In the genomic region with DNA sequence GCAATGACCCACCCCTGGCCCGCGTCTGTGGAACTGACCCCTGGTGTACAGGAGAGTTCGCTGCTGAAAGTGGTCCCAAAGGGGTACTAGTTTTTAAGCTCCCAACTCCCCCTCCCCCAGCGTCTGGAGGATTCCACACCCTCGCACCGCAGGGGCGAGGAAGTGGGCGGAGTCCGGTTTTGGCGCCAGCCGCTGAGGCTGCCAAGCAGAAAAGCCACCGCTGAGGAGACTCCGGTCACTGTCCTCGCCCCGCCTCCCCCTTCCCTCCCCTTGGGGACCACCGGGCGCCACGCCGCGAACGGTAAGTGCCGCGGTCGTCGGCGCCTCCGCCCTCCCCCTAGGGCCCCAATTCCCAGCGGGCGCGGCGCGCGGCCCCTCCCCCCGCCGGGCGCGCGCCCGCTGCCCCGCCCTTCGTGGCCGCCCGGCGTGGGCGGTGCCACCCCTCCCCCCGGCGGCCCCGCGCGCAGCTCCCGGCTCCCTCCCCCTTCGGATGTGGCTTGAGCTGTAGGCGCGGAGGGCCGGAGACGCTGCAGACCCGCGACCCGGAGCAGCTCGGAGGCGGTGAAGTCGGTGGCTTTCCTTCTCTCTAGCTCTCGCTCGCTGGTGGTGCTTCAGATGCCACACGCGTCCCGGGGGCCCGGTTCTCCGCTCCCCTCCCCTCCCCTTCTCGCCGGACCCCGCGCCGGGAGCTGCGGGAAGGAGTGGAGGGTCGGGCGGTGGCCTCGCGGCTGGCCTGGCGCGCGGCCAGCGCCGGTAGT, we compare ENCODE assay signal across 1 cellular context.
TF ChIP-seq lines count a peak whose summit lies in the region.

A gene (plus strand): TSS at position 485 of the 758 bp plus-strand sequence. CDS start 1,254 bp downstream, outside the sequence.

TF ChIP-seq in HepG2, 621 proteins besides CTCF, POLR2A, EP300 and RAD21 (continued from another document):
- TF ChIP-seq, protein P1, sequence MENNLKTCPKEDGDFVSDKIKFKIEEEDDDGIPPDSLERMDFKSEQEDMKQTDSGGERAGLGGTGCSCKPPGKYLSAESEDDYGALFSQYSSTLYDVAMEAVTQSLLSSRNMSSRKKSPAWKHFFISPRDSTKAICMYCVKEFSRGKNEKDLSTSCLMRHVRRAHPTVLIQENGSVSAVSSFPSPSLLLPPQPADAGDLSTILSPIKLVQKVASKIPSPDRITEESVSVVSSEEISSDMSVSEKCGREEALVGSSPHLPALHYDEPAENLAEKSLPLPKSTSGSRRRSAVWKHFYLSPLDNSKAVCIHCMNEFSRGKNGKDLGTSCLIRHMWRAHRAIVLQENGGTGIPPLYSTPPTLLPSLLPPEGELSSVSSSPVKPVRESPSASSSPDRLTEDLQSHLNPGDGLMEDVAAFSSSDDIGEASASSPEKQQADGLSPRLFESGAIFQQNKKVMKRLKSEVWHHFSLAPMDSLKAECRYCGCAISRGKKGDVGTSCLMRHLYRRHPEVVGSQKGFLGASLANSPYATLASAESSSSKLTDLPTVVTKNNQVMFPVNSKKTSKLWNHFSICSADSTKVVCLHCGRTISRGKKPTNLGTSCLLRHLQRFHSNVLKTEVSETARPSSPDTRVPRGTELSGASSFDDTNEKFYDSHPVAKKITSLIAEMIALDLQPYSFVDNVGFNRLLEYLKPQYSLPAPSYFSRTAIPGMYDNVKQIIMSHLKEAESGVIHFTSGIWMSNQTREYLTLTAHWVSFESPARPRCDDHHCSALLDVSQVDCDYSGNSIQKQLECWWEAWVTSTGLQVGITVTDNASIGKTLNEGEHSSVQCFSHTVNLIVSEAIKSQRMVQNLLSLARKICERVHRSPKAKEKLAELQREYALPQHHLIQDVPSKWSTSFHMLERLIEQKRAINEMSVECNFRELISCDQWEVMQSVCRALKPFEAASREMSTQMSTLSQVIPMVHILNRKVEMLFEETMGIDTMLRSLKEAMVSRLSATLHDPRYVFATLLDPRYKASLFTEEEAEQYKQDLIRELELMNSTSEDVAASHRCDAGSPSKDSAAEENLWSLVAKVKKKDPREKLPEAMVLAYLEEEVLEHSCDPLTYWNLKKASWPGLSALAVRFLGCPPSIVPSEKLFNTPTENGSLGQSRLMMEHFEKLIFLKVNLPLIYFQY (CRISPR knock-in tag; IDR thresholded peaks at IDR 0.05; ENCODE audit: borderline replicate concordance) = no peak
- TF ChIP-seq MIER2 (CRISPR knock-in tag; IDR thresholded peaks at IDR 0.05) (no peak), ZNF713 (CRISPR knock-in tag; IDR thresholded peaks at IDR 0.05) (0 out of 2 replicates have a peak, but pooled peaks have one; percentile 33), MXI1 (IDR thresholded peaks at IDR 0.05; ENCODE audit: borderline replicate concordance, low read depth, low read length) (peak; percentile 19; the same call in 1 of the 3 replicates), ZSCAN21 (CRISPR knock-in tag; IDR thresholded peaks at IDR 0.05; ENCODE audit: borderline replicate concordance) (peak; percentile 68; the same call in 1 of the 2 replicates), HOXA5 (CRISPR knock-in tag; IDR thresholded peaks at IDR 0.05) (no peak), NFE2 (CRISPR knock-in tag; IDR thresholded peaks at IDR 0.05) (no peak), ZNF354B (CRISPR knock-in tag; IDR thresholded peaks at IDR 0.05) (0 out of 2 replicates have a peak, but pooled peaks have one; percentile 44)
- TF ChIP-seq, protein P2, sequence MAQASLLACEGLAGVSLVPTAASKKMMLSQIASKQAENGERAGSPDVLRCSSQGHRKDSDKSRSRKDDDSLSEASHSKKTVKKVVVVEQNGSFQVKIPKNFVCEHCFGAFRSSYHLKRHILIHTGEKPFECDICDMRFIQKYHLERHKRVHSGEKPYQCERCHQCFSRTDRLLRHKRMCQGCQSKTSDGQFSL (CRISPR knock-in tag; IDR thresholded peaks at IDR 0.05) = no peak
- TF ChIP-seq, protein P3, sequence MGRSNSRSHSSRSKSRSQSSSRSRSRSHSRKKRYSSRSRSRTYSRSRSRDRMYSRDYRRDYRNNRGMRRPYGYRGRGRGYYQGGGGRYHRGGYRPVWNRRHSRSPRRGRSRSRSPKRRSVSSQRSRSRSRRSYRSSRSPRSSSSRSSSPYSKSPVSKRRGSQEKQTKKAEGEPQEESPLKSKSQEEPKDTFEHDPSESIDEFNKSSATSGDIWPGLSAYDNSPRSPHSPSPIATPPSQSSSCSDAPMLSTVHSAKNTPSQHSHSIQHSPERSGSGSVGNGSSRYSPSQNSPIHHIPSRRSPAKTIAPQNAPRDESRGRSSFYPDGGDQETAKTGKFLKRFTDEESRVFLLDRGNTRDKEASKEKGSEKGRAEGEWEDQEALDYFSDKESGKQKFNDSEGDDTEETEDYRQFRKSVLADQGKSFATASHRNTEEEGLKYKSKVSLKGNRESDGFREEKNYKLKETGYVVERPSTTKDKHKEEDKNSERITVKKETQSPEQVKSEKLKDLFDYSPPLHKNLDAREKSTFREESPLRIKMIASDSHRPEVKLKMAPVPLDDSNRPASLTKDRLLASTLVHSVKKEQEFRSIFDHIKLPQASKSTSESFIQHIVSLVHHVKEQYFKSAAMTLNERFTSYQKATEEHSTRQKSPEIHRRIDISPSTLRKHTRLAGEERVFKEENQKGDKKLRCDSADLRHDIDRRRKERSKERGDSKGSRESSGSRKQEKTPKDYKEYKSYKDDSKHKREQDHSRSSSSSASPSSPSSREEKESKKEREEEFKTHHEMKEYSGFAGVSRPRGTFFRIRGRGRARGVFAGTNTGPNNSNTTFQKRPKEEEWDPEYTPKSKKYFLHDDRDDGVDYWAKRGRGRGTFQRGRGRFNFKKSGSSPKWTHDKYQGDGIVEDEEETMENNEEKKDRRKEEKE (IDR thresholded peaks at IDR 0.05) = no peak
- TF ChIP-seq, protein P4, sequence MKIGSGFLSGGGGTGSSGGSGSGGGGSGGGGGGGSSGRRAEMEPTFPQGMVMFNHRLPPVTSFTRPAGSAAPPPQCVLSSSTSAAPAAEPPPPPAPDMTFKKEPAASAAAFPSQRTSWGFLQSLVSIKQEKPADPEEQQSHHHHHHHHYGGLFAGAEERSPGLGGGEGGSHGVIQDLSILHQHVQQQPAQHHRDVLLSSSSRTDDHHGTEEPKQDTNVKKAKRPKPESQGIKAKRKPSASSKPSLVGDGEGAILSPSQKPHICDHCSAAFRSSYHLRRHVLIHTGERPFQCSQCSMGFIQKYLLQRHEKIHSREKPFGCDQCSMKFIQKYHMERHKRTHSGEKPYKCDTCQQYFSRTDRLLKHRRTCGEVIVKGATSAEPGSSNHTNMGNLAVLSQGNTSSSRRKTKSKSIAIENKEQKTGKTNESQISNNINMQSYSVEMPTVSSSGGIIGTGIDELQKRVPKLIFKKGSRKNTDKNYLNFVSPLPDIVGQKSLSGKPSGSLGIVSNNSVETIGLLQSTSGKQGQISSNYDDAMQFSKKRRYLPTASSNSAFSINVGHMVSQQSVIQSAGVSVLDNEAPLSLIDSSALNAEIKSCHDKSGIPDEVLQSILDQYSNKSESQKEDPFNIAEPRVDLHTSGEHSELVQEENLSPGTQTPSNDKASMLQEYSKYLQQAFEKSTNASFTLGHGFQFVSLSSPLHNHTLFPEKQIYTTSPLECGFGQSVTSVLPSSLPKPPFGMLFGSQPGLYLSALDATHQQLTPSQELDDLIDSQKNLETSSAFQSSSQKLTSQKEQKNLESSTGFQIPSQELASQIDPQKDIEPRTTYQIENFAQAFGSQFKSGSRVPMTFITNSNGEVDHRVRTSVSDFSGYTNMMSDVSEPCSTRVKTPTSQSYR (CRISPR knock-in tag; IDR thresholded peaks at IDR 0.05; ENCODE audit: borderline replicate concordance) = peak; percentile 80
- TF ChIP-seq, protein P5, sequence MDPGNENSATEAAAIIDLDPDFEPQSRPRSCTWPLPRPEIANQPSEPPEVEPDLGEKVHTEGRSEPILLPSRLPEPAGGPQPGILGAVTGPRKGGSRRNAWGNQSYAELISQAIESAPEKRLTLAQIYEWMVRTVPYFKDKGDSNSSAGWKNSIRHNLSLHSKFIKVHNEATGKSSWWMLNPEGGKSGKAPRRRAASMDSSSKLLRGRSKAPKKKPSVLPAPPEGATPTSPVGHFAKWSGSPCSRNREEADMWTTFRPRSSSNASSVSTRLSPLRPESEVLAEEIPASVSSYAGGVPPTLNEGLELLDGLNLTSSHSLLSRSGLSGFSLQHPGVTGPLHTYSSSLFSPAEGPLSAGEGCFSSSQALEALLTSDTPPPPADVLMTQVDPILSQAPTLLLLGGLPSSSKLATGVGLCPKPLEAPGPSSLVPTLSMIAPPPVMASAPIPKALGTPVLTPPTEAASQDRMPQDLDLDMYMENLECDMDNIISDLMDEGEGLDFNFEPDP (CRISPR knock-in tag; conservative IDR thresholded peaks at IDR 0.05) = no peak
- TF ChIP-seq, protein P6, sequence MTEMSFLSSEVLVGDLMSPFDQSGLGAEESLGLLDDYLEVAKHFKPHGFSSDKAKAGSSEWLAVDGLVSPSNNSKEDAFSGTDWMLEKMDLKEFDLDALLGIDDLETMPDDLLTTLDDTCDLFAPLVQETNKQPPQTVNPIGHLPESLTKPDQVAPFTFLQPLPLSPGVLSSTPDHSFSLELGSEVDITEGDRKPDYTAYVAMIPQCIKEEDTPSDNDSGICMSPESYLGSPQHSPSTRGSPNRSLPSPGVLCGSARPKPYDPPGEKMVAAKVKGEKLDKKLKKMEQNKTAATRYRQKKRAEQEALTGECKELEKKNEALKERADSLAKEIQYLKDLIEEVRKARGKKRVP (CRISPR knock-in tag; IDR thresholded peaks at IDR 0.05) = 0 out of 4 replicates have a peak, but pooled peaks of 1 of the 2 experiments have one; percentile 24
- TF ChIP-seq, protein P7, sequence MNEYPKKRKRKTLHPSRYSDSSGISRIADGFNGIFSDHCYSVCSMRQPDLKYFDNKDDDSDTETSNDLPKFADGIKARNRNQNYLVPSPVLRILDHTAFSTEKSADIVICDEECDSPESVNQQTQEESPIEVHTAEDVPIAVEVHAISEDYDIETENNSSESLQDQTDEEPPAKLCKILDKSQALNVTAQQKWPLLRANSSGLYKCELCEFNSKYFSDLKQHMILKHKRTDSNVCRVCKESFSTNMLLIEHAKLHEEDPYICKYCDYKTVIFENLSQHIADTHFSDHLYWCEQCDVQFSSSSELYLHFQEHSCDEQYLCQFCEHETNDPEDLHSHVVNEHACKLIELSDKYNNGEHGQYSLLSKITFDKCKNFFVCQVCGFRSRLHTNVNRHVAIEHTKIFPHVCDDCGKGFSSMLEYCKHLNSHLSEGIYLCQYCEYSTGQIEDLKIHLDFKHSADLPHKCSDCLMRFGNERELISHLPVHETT (CRISPR knock-in tag; conservative IDR thresholded peaks at IDR 0.05) = peak; percentile 61; the same call in 1 of the 2 replicates
